ENCODE assay signal across 8 cellular contexts in genomic region chr6:144013486-144013909, GRCh38. TPM values are rescaled to one million over a fixed set of nuclear protein-coding genes. Genes with fewer than 3 reads are reported as not detected.
A peak's percentile ranks its signal among the peaks of the same experiment; 100 is the strongest.
DNase-seq lines count a peak whose midpoint lies in the region; ATAC-seq and TF ChIP-seq lines count a peak whose summit lies in the region.

No MANE protein-coding gene starts in this region.

- H3K4me3 ChIP-seq in Karpas-422 (ENCODE audit: low read length) (no peak overlapping the region), foreskin fibroblast (ENCODE audit: low read depth in 1 of 2, low read length in 2 of 2) (no peak overlapping the region), upper lobe of left lung (no peak overlapping the region)

- no peaks in the 10 kb centered on the region for H3K27me3 ChIP-seq in Karpas-422 (ENCODE audit: low read length)
- H3K27me3 ChIP-seq in upper lobe of left lung = no peaks in the 10 kb centered on the region

- H3K27me3 Mint-ChIP-seq in activated T-helper 1 cell treated with anti-CD3 and anti-CD28 coated beads, Interleukin-12 subunit alpha, Interleukin-12 subunit beta, Interleukin-2, Interleukin-4 antibody, amounts not matched to agents 30 ng/mL and 10 ng/mL and 1 ng/mL, durations not matched to agents 14 hours and 24 hours and 36 hours (ENCODE audit: insufficient read depth) = peaks cover 25% of the 10 kb centered on the region

- H3K27ac Mint-ChIP-seq in activated T-helper 1 cell treated with anti-CD3 and anti-CD28 coated beads, Interleukin-12 subunit alpha, Interleukin-12 subunit beta, Interleukin-2, Interleukin-4 antibody, amounts not matched to agents 30 ng/mL and 10 ng/mL and 1 ng/mL, durations not matched to agents 14 hours and 24 hours and 36 hours = no peak overlapping the region

- H3K9me2 ChIP-seq in Karpas-422 (replicated peaks; ENCODE audit: insufficient read depth, low read length) = no peaks in the 10 kb centered on the region

- no peaks in the 10 kb centered on the region for H3K4me1 Mint-ChIP-seq in activated T-helper 1 cell treated with anti-CD3 and anti-CD28 coated beads, Interleukin-12 subunit alpha, Interleukin-12 subunit beta, Interleukin-2, Interleukin-4 antibody, amounts not matched to agents 30 ng/mL and 10 ng/mL and 1 ng/mL, durations not matched to agents 14 hours and 24 hours and 36 hours (ENCODE audit: low read depth)

- TF ChIP-seq CTCF in foreskin fibroblast (IDR thresholded peaks at IDR 0.05; ENCODE audit: low read depth, low read length) = peak; percentile 84
- peak; percentile 75 to 89 (median 82) for TF ChIP-seq CTCF in upper lobe of left lung (IDR thresholded peaks at IDR 0.05)

- no peaks in the 10 kb centered on the region for H3K9me3 Mint-ChIP-seq in activated T-helper 1 cell treated with anti-CD3 and anti-CD28 coated beads, Interleukin-12 subunit alpha, Interleukin-12 subunit beta, Interleukin-2, Interleukin-4 antibody, amounts not matched to agents 30 ng/mL and 10 ng/mL and 1 ng/mL, durations not matched to agents 14 hours and 24 hours and 36 hours

- no peak for TF ChIP-seq EP300 in upper lobe of left lung (IDR thresholded peaks at IDR 0.05)

- H3K36me3 Mint-ChIP-seq in activated T-helper 1 cell treated with anti-CD3 and anti-CD28 coated beads, Interleukin-12 subunit alpha, Interleukin-12 subunit beta, Interleukin-2, Interleukin-4 antibody, amounts not matched to agents 30 ng/mL and 10 ng/mL and 1 ng/mL, durations not matched to agents 14 hours and 24 hours and 36 hours (ENCODE audit: low read depth) = peaks cover 2% of the 10 kb centered on the region

- TF ChIP-seq POLR2A in upper lobe of left lung (IDR thresholded peaks at IDR 0.05) = no peak

- H3K27ac ChIP-seq in Karpas-422 (ENCODE audit: low read length) (no peak overlapping the region), upper lobe of left lung (no peak overlapping the region)

- H3K36me3 ChIP-seq in Karpas-422 (ENCODE audit: insufficient read depth, low read length) (no peaks in the 10 kb centered on the region), upper lobe of left lung (no peaks in the 10 kb centered on the region)

- no peak overlapping the region for H2AFZ ChIP-seq in Karpas-422 (ENCODE audit: low read length)

- H3K9ac ChIP-seq in Karpas-422 (ENCODE audit: low read length) = no peak overlapping the region

- no peak overlapping the region for H3K4me3 Mint-ChIP-seq in activated T-helper 1 cell treated with anti-CD3 and anti-CD28 coated beads, Interleukin-12 subunit alpha, Interleukin-12 subunit beta, Interleukin-2, Interleukin-4 antibody, amounts not matched to agents 30 ng/mL and 10 ng/mL and 1 ng/mL, durations not matched to agents 14 hours and 24 hours and 36 hours

- WGBS in upper lobe of left lung, 2 donors = 13% methylated on average over 8 of the region's 8 CpGs

- H3K79me2 ChIP-seq in Karpas-422 (ENCODE audit: low read length) = no peaks in the 10 kb centered on the region

- peak; percentile 80 to 85 for ATAC-seq in upper lobe of left lung (ENCODE audit: low FRiP score in 2 of 2)
- ATAC-seq in GM21367 (IDR thresholded peaks at IDR 0.05; ENCODE audit: unreplicated experiment) = no peak

- no peaks in the 10 kb centered on the region for H3K9me3 ChIP-seq in Karpas-422 (ENCODE audit: low read length)
- no peaks in the 10 kb centered on the region for H3K9me3 ChIP-seq in upper lobe of left lung

- H3K4me1 ChIP-seq in Karpas-422 (ENCODE audit: low read length) (no peaks in the 10 kb centered on the region), upper lobe of left lung (peaks cover 0 to 2% (median 0%) of the 10 kb centered on the region in 4 donors)

- H3K4me2 ChIP-seq in Karpas-422 (ENCODE audit: low read depth, low read length, poor library complexity, severe bottlenecking) = no peak overlapping the region

- H4K20me1 ChIP-seq in Karpas-422 (ENCODE audit: insufficient read depth, low read depth, low read length) = no peaks in the 10 kb centered on the region

- DNase-seq in GM04503 (ENCODE audit: low read depth) (peak; percentile 30), Karpas-422 (peak; percentile 87), RKO (ENCODE audit: low spot score) (peak; percentile 88), foreskin fibroblast (peak; percentile 66 to 91), occipital lobe (lab: John Stamatoyannopoulos, UW) (peak; percentile 14), upper lobe of left lung (peak in 1 of 2 donors; percentile 81)
- peak; percentile 24 for DNase-seq in activated T-helper 1 cell treated with anti-CD3 and anti-CD28 coated beads, Interleukin-12 subunit alpha, Interleukin-12 subunit beta, Interleukin-2, Interleukin-4 antibody, amounts not matched to agents 30 ng/mL and 10 ng/mL and 1 ng/mL, durations not matched to agents 14 hours and 24 hours and 36 hours (ENCODE audit: low spot score)

- intact Hi-C loops in activated T-helper 1 cell treated with anti-CD3 and anti-CD28 coated beads, Interleukin-12 subunit alpha, Interleukin-12 subunit beta, Interleukin-2, Interleukin-4 antibody, amounts not matched to agents 30 ng/mL and 10 ng/mL and 1 ng/mL, durations not matched to agents 14 hours and 24 hours and 36 hours (cut with micrococcal nuclease) = loop anchor here (1.0 to 5.0 kb wide), 8 partner anchors 51 to 1541 kb away; partner anchors contain the start of genes ADAT2, LTV1 and PEX3

RNA-seq across cellular contexts. Expression of gene PLAGL1, which starts 5.4 kb away (rescaled TPM):
- 4.7 and 6.5 TPM in 2 replicates for total RNA-seq in Karpas-422 (2014; rRNA removed; shearing (Covaris generic); ENCODE audit: low replicate concordance)
- total RNA-seq in activated T-helper 1 cell treated with anti-CD3 and anti-CD28 coated beads, Interleukin-12 subunit alpha, Interleukin-12 subunit beta, Interleukin-2, Interleukin-4 antibody, amounts not matched to agents 30 ng/mL and 10 ng/mL and 1 ng/mL, durations not matched to agents 14 hours and 24 hours and 36 hours = 13.6 and 14.5 TPM in 2 replicates
- total RNA-seq in occipital lobe (16.2 TPM), upper lobe of left lung (10 to 100 TPM; 22.5 to 47.5 (median 35.4) TPM)
